1 cellular context compared by ENCODE assay signal in genomic region chr10:78973901-78974408, GRCh38.
TF ChIP-seq lines count a peak whose summit lies in the region.

No MANE protein-coding gene starts in this region.

TF ChIP-seq in HepG2, 621 proteins besides CTCF, POLR2A, EP300 and RAD21 (continued from another document):
- peak; percentile 10; the same call in 1 of the 2 replicates for TF ChIP-seq MXD3 (CRISPR knock-in tag; IDR thresholded peaks at IDR 0.05)
- no peak for TF ChIP-seq ATAD3A (CRISPR knock-in tag; IDR thresholded peaks at IDR 0.05)
- no peak for TF ChIP-seq NFRKB (IDR thresholded peaks at IDR 0.05)
- TF ChIP-seq ZNF513 (CRISPR knock-in tag; conservative IDR thresholded peaks at IDR 0.05), result no peak
- TF ChIP-seq NFYB (CRISPR knock-in tag; IDR thresholded peaks at IDR 0.05), result no peak
- peak; percentile 9; the same call in 1 of the 2 replicates for TF ChIP-seq TGIF2 (CRISPR knock-in tag; IDR thresholded peaks at IDR 0.05)
- no peak for TF ChIP-seq NRL (CRISPR knock-in tag; IDR thresholded peaks at IDR 0.05; ENCODE audit: borderline replicate concordance)
- no peak; the same call in 1 of the 2 replicates for TF ChIP-seq SPEN (CRISPR knock-in tag; IDR thresholded peaks at IDR 0.05; ENCODE audit: low read depth)
- peak; percentile 67; the same call in 1 of the 2 replicates for TF ChIP-seq SKIL (CRISPR knock-in tag; IDR thresholded peaks at IDR 0.05; ENCODE audit: borderline replicate concordance)
- no peak for TF ChIP-seq ZNF775 (CRISPR knock-in tag; IDR thresholded peaks at IDR 0.05; ENCODE audit: borderline replicate concordance)
- no peak for TF ChIP-seq MBNL3 (CRISPR knock-in tag; conservative IDR thresholded peaks at IDR 0.05)
- no peak for TF ChIP-seq FOXM1 (CRISPR knock-in tag; IDR thresholded peaks at IDR 0.05)
- peak; percentile 82 for TF ChIP-seq FOXO1 (CRISPR knock-in tag; IDR thresholded peaks at IDR 0.05)
- peak; percentile 13; the same call in 1 of the 2 replicates for TF ChIP-seq HNF1B (CRISPR knock-in tag; IDR thresholded peaks at IDR 0.05)
- no peak for TF ChIP-seq KLF13 (CRISPR knock-in tag; IDR thresholded peaks at IDR 0.05)
- TF ChIP-seq ZNF280D (CRISPR knock-in tag; IDR thresholded peaks at IDR 0.05), result no peak
- no peak for TF ChIP-seq GZF1 (CRISPR knock-in tag; IDR thresholded peaks at IDR 0.05)
- TF ChIP-seq HNF1A (IDR thresholded peaks at IDR 0.05; ENCODE audit: low read depth), result no peak
- 0 out of 2 replicates have a peak, but pooled peaks have one; percentile 27 for TF ChIP-seq HNF1A (CRISPR knock-in tag; IDR thresholded peaks at IDR 0.05; ENCODE audit: borderline replicate concordance)
